In the genomic region with DNA sequence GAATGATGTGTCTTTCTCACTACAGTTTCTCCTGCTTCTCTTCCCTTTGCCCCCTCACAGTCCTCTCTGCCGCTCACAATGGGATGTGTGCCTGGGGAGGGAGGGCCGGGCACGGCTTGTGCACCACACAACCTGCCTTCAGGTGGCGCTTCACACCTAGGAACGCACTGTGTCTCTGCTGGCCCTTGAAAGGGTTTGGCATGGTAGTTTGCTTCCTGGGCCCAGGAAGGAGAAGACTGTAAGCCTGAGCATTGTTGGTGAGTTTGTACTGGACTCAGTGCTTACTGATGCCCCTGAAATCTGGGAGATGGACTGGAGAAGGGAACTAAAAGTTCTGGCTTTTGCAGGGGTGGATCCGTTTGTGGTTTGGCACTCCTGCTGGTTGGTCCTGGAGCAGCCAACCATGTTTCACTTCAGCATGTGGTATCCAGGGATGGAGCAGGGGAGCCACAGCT, we compare ENCODE assay signal across 10 cellular contexts. TPM values are rescaled to one million over a fixed set of nuclear protein-coding genes. Genes with fewer than 3 reads are reported as not detected.
DNase-seq lines count a peak whose midpoint lies in the region; ATAC-seq, FAIRE-seq and TF ChIP-seq lines count a peak whose summit lies in the region.
"Had no signal": no experiment of that assay in that cellular context is flagged by ENCODE, and none has a peak within 500 bp of the region (broad histone marks: within the 10 kb centered on the region; RNA-seq: fewer than 3 reads in every experiment).

No MANE protein-coding gene starts in this region.

- H3K27ac ChIP-seq in HCT116 (ENCODE audit: low read depth, low read length) = no peak overlapping the region
- H3K27ac ChIP-seq in HepG2 (ENCODE audit: extremely low read length, insufficient read depth, low read length) = no peak overlapping the region
- H3K27ac ChIP-seq in aorta (ENCODE audit: low read depth in 1 of 2, low read length in 2 of 2) = peak overlapping the region in 1 of 2 donors; percentile 2
- H3K27ac ChIP-seq: epithelial cell of prostate had no signal

- FAIRE-seq in HepG2 (lab: Jason Lieb, UNC) = peak; percentile 71
- no peak for FAIRE-seq in frontal cortex (lab: Jason Lieb, UNC)

- H3K9me2 ChIP-seq in HCT116 (ENCODE audit: insufficient read depth) = no peaks in the 10 kb centered on the region

- 0 out of 2 replicates have a peak overlapping the region, but pooled peaks have one; percentile 47 for H3K27ac Mint-ChIP-seq in WTC11

- no peaks in the 10 kb centered on the region for H3K27me3 ChIP-seq in HCT116 (ENCODE audit: insufficient read depth, low read length)
- no peaks in the 10 kb centered on the region; a peak in 2 of 5 replicates for H3K27me3 ChIP-seq in HepG2 (ENCODE audit: control insufficient read depth in 1 of 2, insufficient read depth in 2 of 2, low read length in 2 of 2)
- no peaks in the 10 kb centered on the region for H3K27me3 ChIP-seq in aorta (ENCODE audit: control insufficient read depth in 1 of 2, insufficient read depth in 2 of 2, low read length in 1 of 2)

- H3K36me3 Mint-ChIP-seq in WTC11 = peaks cover 6% of the 10 kb centered on the region; the same call in 1 of the 2 replicates

- RAD21 ChIA-PET in HCT116 (lab: Charles Lee; ENCODE audit: low non-redundant PET in 1 of 2, low total read pairs in 2 of 2, uncharacterized antibody in 2 of 2, unreplicated experiment in 2 of 2) = interaction anchor here (0.6 to 1.0 kb wide), 2 partner anchors 102 to 111 kb away, joined by 3 read pairs; no protein-coding TSS in a partner anchor

- TF ChIP-seq CTCF in HCT116 (IDR thresholded peaks at IDR 0.05 in 2 of 3, conservative IDR thresholded peaks at IDR 0.05 in 1 of 3; ENCODE audit: borderline replicate concordance in 1 of 3, insufficient read depth in 1 of 3, low read depth in 2 of 3, low read length in 2 of 3) (peak; percentile 80 to 92 (median 89)), WTC11 (IDR thresholded peaks at IDR 0.05) (0 out of 2 replicates have a peak, but pooled peaks have one; percentile 33), HepG2 (CRISPR knock-in tag; IDR thresholded peaks at IDR 0.05) (peak; percentile 97)

- TF ChIP-seq EP300 in HepG2 (IDR thresholded peaks at IDR 0.05; ENCODE audit: low read depth in 2 of 2, low read length in 2 of 2) (no peak), HepG2 (CRISPR knock-in tag; IDR thresholded peaks at IDR 0.05; ENCODE audit: borderline replicate concordance) (no peak)

- DNase-seq in COLO668 (lab: John Stamatoyannopoulos, UW; ENCODE audit: unreplicated experiment) (peak; percentile 36), HCT116 (ENCODE audit: low read depth, low spot score) (peak; percentile 56), WTC11 (ENCODE audit: low spot score) (peak; percentile 77), HepG2 (ENCODE audit: low spot score) (peak; percentile 48), aorta (no peak), frontal cortex (ENCODE audit: low spot score in 2 of 2) (no peak)

- no peak overlapping the region for H3K9ac ChIP-seq in HCT116 (ENCODE audit: low read length)
- no peak overlapping the region for H3K9ac ChIP-seq in HepG2 (ENCODE audit: insufficient read depth, low read depth, low read length)

- intact Hi-C loops in HCT116 (cut with micrococcal nuclease) (loop anchor here (1.0 to 10.0 kb wide), 4 partner anchors 52 to 232 kb away; no protein-coding TSS in a partner anchor), HepG2 (cut with micrococcal nuclease; ENCODE audit: unreplicated experiment) (loop anchor here (1.0 to 10.0 kb wide), 2 partner anchors 48 to 102 kb away; no protein-coding TSS in a partner anchor), aorta (cut with DNase I) (no loop called here)

- H3K4me2 ChIP-seq in HCT116 (ENCODE audit: low read length) (peak overlapping the region; percentile 38), HepG2 (ENCODE audit: low read depth, low read length) (peak overlapping the region; percentile 63)

- peak; percentile 99 for ATAC-seq in HCT116
- peak; percentile 93 for ATAC-seq in WTC11
- ATAC-seq in HepG2 = peak; percentile 89
- no peak for ATAC-seq in HG03442 (IDR thresholded peaks at IDR 0.05; ENCODE audit: unreplicated experiment)
- no peak for ATAC-seq in GM18870 (IDR thresholded peaks at IDR 0.05; ENCODE audit: unreplicated experiment)
- ATAC-seq in aorta (ENCODE audit: low FRiP score) = no peak

- no peaks in the 10 kb centered on the region for H3K36me3 ChIP-seq in HCT116 (ENCODE audit: control insufficient read depth in 1 of 2, insufficient read depth in 2 of 2, low read length in 2 of 2)
- H3K36me3 ChIP-seq in HepG2 (replicated peaks in 1 of 2; ENCODE audit: control insufficient read depth in 1 of 2, insufficient read depth in 2 of 2, low read length in 2 of 2) = no peaks in the 10 kb centered on the region
- no peaks in the 10 kb centered on the region for H3K36me3 ChIP-seq in aorta (ENCODE audit: control insufficient read depth in 1 of 2, insufficient read depth in 2 of 2, low read length in 1 of 2)

- peak; percentile 98 for TF ChIP-seq RAD21 in HCT116 (IDR thresholded peaks at IDR 0.05; ENCODE audit: low read depth)
- peak; percentile 60 for TF ChIP-seq RAD21 in HepG2 (CRISPR knock-in tag; IDR thresholded peaks at IDR 0.05)

- no peaks in the 10 kb centered on the region for H3K9me3 Mint-ChIP-seq in WTC11

- peaks cover 35% of the 10 kb centered on the region for H3K4me1 Mint-ChIP-seq in WTC11

- H3K4me3 Mint-ChIP-seq in WTC11 = no peak overlapping the region

- 2% methylated on average over 6 of the region's 6 CpGs for WGBS in HepG2 (ENCODE audit: low lambda C conversion rate)
- WGBS in aorta, 2 donors = 45 to 48% methylated on average over 6 of the region's 6 CpGs

- H3K9me3 ChIP-seq in HCT116 (ENCODE audit: control insufficient read depth in 1 of 2, insufficient read depth in 1 of 2, low read depth in 1 of 2, low read length in 2 of 2) = no peaks in the 10 kb centered on the region
- no peaks in the 10 kb centered on the region for H3K9me3 ChIP-seq in HepG2 (ENCODE audit: low read length)
- H3K9me3 ChIP-seq in aorta (ENCODE audit: control insufficient read depth, low read length) = no peaks in the 10 kb centered on the region

- H3K4me3 ChIP-seq in HCT116 (replicated peaks in 1 of 2; ENCODE audit: low read depth in 1 of 2, low read length in 2 of 2) = no peak overlapping the region
- H3K4me3 ChIP-seq in HepG2 (replicated peaks in 1 of 3; ENCODE audit: insufficient read depth in 1 of 3, low read depth in 2 of 3, low read length in 3 of 3) = 0 out of 6 replicates have a peak overlapping the region, but pooled peaks of 1 of the 3 experiments have one; percentile 36
- no peak overlapping the region for H3K4me3 ChIP-seq in aorta (ENCODE audit: low read length in 2 of 2)

- peaks cover 0 to 12% of the 10 kb centered on the region in 2 experiments; a peak in 3 of 4 replicates for H3K4me1 ChIP-seq in HCT116 (ENCODE audit: control insufficient read depth in 1 of 2, insufficient read depth in 2 of 2, low read length in 2 of 2)
- peaks cover 42% of the 10 kb centered on the region for H3K4me1 ChIP-seq in HepG2 (ENCODE audit: insufficient read depth, low read length)
- peaks cover 3 to 6% of the 10 kb centered on the region in 2 donors for H3K4me1 ChIP-seq in aorta (ENCODE audit: control insufficient read depth in 1 of 2, insufficient read depth in 2 of 2, low read length in 2 of 2)

- no peaks in the 10 kb centered on the region for H3K27me3 Mint-ChIP-seq in WTC11 (ENCODE audit: low read depth)

- H2AFZ ChIP-seq in HCT116 (ENCODE audit: low read depth, low read length, poor library complexity, severe bottlenecking) (peak overlapping the region; percentile 90), HepG2 (ENCODE audit: low read length) (no peak overlapping the region)

- BruUV-seq in HCT116 (replicated peaks; lab: Mats Ljungman, UMichigan) (no TSS peak), HepG2 (replicated peaks; lab: Mats Ljungman, UMichigan) (no TSS peak)

- CTCF ChIA-PET in HCT116 (lab: Charles Lee) (interaction anchor here (1.3 to 1.9 kb wide), 3 partner anchors 52 to 179 kb away, joined by 4 to 11 read pairs (median 5); no protein-coding TSS in a partner anchor), WTC11 (lab: Charles Lee) (interaction anchor here (1.0 to 1.7 kb wide), 4 partner anchors 8 to 167 kb away, joined by 3 to 6 read pairs (median 5); a partner anchor contains a TSS), HepG2 (lab: Yijun Ruan, JAX; ENCODE audit: low intra/inter-chr PET ratio, low total read pairs) (interaction anchor here (0.6 to 2.2 kb wide), 4 partner anchors 19 to 108 kb away, joined by 3 to 14 read pairs (median 4); no protein-coding TSS in a partner anchor)

- no peaks in the 10 kb centered on the region for H4K20me1 ChIP-seq in HCT116 (ENCODE audit: insufficient read depth)
- no peaks in the 10 kb centered on the region for H4K20me1 ChIP-seq in HepG2 (ENCODE audit: insufficient read depth, low read length)

- H3K79me2 ChIP-seq in HCT116 (ENCODE audit: insufficient read depth, low read length) (no peaks in the 10 kb centered on the region), HepG2 (ENCODE audit: insufficient read depth, low read length) (no peaks in the 10 kb centered on the region)

- TF ChIP-seq POLR2A in HCT116 (IDR thresholded peaks at IDR 0.05; ENCODE audit: borderline replicate concordance, extremely low read depth, insufficient read depth, insufficient read length) = no peak
- no peak for TF ChIP-seq POLR2A in HepG2 (IDR thresholded peaks at IDR 0.05; ENCODE audit: insufficient read depth in 1 of 2, low read depth in 2 of 2, low read length in 2 of 2)

- POLR2A ChIA-PET in HCT116 (lab: Charles Lee) (no interaction called here), WTC11 (lab: Charles Lee) (no interaction called here), HepG2 (lab: Yijun Ruan, JAX) (no interaction called here)

- in situ Hi-C loops in HepG2 (cut with HindIII; ENCODE audit: extremely low pct_ligation_motif_present, low pct_unique_long_range_greater_than_20kb) = loop anchor here (5.0 to 25.0 kb wide), 3 partner anchors 101 to 336 kb away; no protein-coding TSS in a partner anchor

RNA-seq across cellular contexts. Expression of a gene that starts 9.2 kb away (rescaled TPM):
- total RNA-seq in HCT116 (2021; ENCODE audit: unreplicated experiment) (2.0 TPM), WTC11 (2021) (16.5 to 23.0 TPM (median 20.9 TPM) in 3 replicates), HepG2 (2016; rRNA removed; fragmentation: Illumina TruSeq; extraction: Trizol) (0.03 and 0.04 TPM in 2 replicates), aorta (10 to 100 TPM; 77.0 to 86.8 TPM), frontal cortex (0.82 TPM)
- polyA plus RNA-seq in HCT116 (2012) = 1.5 and 1.7 TPM in 2 replicates
- under 0.01 TPM in 1 of 2 replicates, not detected in the other for total RNA-seq in HepG2 (2016; cell fraction: cytosol; rRNA removed; fragmentation: Illumina TruSeq; extraction: Trizol; ENCODE audit: low read depth)
- total RNA-seq in HepG2 (2016; cell fraction: insoluble cytoplasmic fraction; rRNA removed; fragmentation: Illumina TruSeq; extraction: Trizol) = 0.03 and 0.04 TPM in 2 replicates
- not detected in 2 replicates for total RNA-seq in HepG2 (2016; cell fraction: membrane; rRNA removed; fragmentation: Illumina TruSeq; extraction: Trizol)
- 0.03 and 0.34 TPM in 2 replicates for total RNA-seq in HepG2 (2016; cell fraction: nucleus; rRNA removed; fragmentation: Illumina TruSeq; extraction: Trizol)
- polyA plus RNA-seq in HepG2 (2011; rRNA removed) (0.10 and 0.42 TPM in 2 replicates), aorta (10 to 100 TPM in 1 of 2 donors, 1 to 10 TPM in 1; 6.8 to 11.1 TPM)
- polyA plus RNA-seq in HepG2 (2011; cell fraction: cytosol; rRNA removed) = 0.03 and 0.05 TPM in 2 replicates
- polyA plus RNA-seq in HepG2 (2011; cell fraction: nucleus; rRNA removed) = 0.31 and 0.56 TPM in 2 replicates
- polyA plus RNA-seq in HepG2 (2012) = 0.13 and 0.16 TPM in 2 replicates
- polyA plus RNA-seq in HepG2 (2016; cell fraction: cytosol; fragmentation: Illumina TruSeq; extraction: Trizol; ENCODE audit: low read depth) = not detected in 2 replicates
- 0.02 TPM in 1 of 2 replicates, not detected in the other for polyA plus RNA-seq in HepG2 (2016; cell fraction: insoluble cytoplasmic fraction; fragmentation: Illumina TruSeq; extraction: Trizol; ENCODE audit: low read depth)
- polyA plus RNA-seq in HepG2 (2016; cell fraction: membrane; fragmentation: Illumina TruSeq; extraction: Trizol; ENCODE audit: low read depth) = not detected in 2 replicates
- polyA plus RNA-seq in HepG2 (2016; cell fraction: nucleus; fragmentation: Illumina TruSeq; extraction: Trizol; ENCODE audit: insufficient read depth, low read depth) = 0.12 TPM in 1 of 2 replicates, not detected in the other
- 0.10 and 0.65 TPM in 2 replicates for polyA minus RNA-seq in HepG2 (2011; rRNA and poly(A)+ RNA removed; ENCODE audit: low replicate concordance)
- polyA minus RNA-seq in HepG2 (2011; cell fraction: cytosol; rRNA and poly(A)+ RNA removed) = not detected in 2 replicates
- 0.12 and 0.13 TPM in 2 replicates for polyA minus RNA-seq in HepG2 (2011; cell fraction: nucleus; rRNA and poly(A)+ RNA removed)

RNA-seq across cellular contexts. Expression of a gene that starts 58.1 kb away (rescaled TPM):
- not detected for total RNA-seq in HCT116 (2021; ENCODE audit: unreplicated experiment)
- 0.02 TPM in 1 of 2 replicates, not detected in the other for polyA plus RNA-seq in HCT116 (2012)
- 0.14 to 0.16 TPM in 2 of 3 replicates, not detected in the other for total RNA-seq in WTC11 (2021)
- 0.31 and 0.39 TPM in 2 replicates for total RNA-seq in HepG2 (2016; rRNA removed; fragmentation: Illumina TruSeq; extraction: Trizol)
- total RNA-seq in HepG2 (2016; cell fraction: cytosol; rRNA removed; fragmentation: Illumina TruSeq; extraction: Trizol; ENCODE audit: low read depth) = not detected in 2 replicates
- 0.21 and 0.43 TPM in 2 replicates for total RNA-seq in HepG2 (2016; cell fraction: insoluble cytoplasmic fraction; rRNA removed; fragmentation: Illumina TruSeq; extraction: Trizol)
- 0.14 and 0.15 TPM in 2 replicates for total RNA-seq in HepG2 (2016; cell fraction: membrane; rRNA removed; fragmentation: Illumina TruSeq; extraction: Trizol)
- total RNA-seq in HepG2 (2016; cell fraction: nucleus; rRNA removed; fragmentation: Illumina TruSeq; extraction: Trizol) = 0.28 and 0.59 TPM in 2 replicates
- polyA plus RNA-seq in HepG2 (2011; rRNA removed) = 5.8 and 8.6 TPM in 2 replicates
- polyA plus RNA-seq in HepG2 (2011; cell fraction: cytosol; rRNA removed) = 3.5 and 4.1 TPM in 2 replicates
- polyA plus RNA-seq in HepG2 (2011; cell fraction: nucleus; rRNA removed) = 15.9 and 18.6 TPM in 2 replicates
- 4.6 and 13.0 TPM in 2 replicates for polyA plus RNA-seq in HepG2 (2012)
- 0.06 TPM in 1 of 2 replicates, not detected in the other for polyA plus RNA-seq in HepG2 (2016; cell fraction: cytosol; fragmentation: Illumina TruSeq; extraction: Trizol; ENCODE audit: low read depth)
- 0.19 and 0.36 TPM in 2 replicates for polyA plus RNA-seq in HepG2 (2016; cell fraction: insoluble cytoplasmic fraction; fragmentation: Illumina TruSeq; extraction: Trizol; ENCODE audit: low read depth)
- 0.09 and 0.14 TPM in 2 replicates for polyA plus RNA-seq in HepG2 (2016; cell fraction: membrane; fragmentation: Illumina TruSeq; extraction: Trizol; ENCODE audit: low read depth)
- 0.67 and 1.0 TPM in 2 replicates for polyA plus RNA-seq in HepG2 (2016; cell fraction: nucleus; fragmentation: Illumina TruSeq; extraction: Trizol; ENCODE audit: insufficient read depth, low read depth)
- polyA minus RNA-seq in HepG2 (2011; rRNA and poly(A)+ RNA removed; ENCODE audit: low replicate concordance) = 15.2 TPM in 1 of 2 replicates, not detected in the other
- 2.1 and 2.8 TPM in 2 replicates for polyA minus RNA-seq in HepG2 (2011; cell fraction: cytosol; rRNA and poly(A)+ RNA removed)
- polyA minus RNA-seq in HepG2 (2011; cell fraction: nucleus; rRNA and poly(A)+ RNA removed) = 8.0 and 10.1 TPM in 2 replicates
- 1 to 10 TPM; 2.0 to 4.1 TPM for total RNA-seq in aorta
- polyA plus RNA-seq in aorta = 1 to 10 TPM in 1 of 2 donors, under 1 TPM in 1; 0.97 to 2.8 TPM
- total RNA-seq in frontal cortex = not detected
- total RNA-seq: T-helper 1 cell treated with Interleukin-12 subunit alpha and Interleukin-12 subunit beta and Interleukin-4 antibody, amounts not matched to agents 30 ng/mL and 1 ng/mL, for 36 hours had no signal

Comparison
In these comparisons a context has a peak if more than half of its experiments do, and no peak if none do; other contexts are left out.
1. DNase-seq: peak in COLO668 (single experiment), HCT116 (single experiment), WTC11 (single experiment) and HepG2 (single experiment); none in aorta (0 of 2) and frontal cortex (0 of 2).
2. ATAC-seq: peak in HCT116 (single experiment), WTC11 (single experiment) and HepG2 (single experiment); none in HG03442 (single experiment), GM18870 (single experiment) and aorta (single experiment).
3. CTCF ChIP-seq: peak in every context shown above with its lines; median percentile 97 in HepG2; 89 in HCT116; 33 in WTC11.
4. intact Hi-C loops: an anchor here in HCT116 (1.0 to 10.0 kb wide) and HepG2 (1.0 to 10.0 kb wide); none called in aorta.